9 cellular contexts compared by ENCODE assay signal in the genomic region with DNA sequence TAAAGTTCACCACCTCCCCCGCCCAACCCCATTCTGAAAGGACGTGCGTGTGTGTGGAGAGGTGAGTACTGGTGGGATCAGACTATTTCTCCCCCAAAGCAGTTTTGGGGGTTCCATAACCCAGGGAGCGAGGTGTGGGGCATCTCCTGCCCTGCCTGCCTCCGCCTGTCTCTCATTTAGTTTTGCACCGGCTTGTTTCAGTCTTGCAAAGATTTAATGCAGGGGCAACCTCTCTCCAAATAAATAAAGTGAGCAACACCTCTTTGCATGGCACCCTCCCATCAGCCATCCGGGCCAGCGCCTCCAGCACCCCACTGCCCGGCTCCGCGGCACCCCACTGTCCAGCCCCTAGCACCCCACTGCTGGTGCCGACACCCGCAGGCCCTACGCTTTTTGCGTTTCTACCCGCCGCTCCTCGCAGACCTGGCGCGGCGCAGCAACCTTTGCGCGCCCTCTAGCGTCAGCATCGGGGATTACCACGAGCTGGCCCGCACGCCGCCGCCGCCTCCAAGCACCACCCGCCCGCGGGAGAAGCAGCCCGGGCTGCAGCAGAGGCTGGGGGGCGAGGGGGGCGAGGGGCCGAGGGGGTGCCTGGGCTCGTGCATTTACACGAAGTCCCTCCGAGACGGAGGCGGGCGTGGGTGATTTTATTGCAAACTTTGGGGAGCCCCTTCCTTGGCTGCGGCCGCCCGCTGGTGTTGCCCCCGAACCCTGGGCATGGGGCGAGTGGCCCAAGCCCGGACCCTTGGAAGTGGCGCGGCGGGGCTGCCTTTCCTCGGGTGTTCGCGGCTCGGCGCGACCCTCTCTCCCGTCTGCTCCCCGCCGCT. TPM values are rescaled to one million over a fixed set of nuclear protein-coding genes. Genes with fewer than 3 reads are reported as not detected.
DNase-seq lines count a peak whose midpoint lies in the region; ATAC-seq, FAIRE-seq and TF ChIP-seq lines count a peak whose summit lies in the region.
"Had no signal": no experiment of that assay in that cellular context is flagged by ENCODE, and none has a peak within 500 bp of the region (broad histone marks: within the 10 kb centered on the region; RNA-seq: fewer than 3 reads in every experiment).

No MANE protein-coding gene starts in this region.

- CTCF ChIA-PET in HepG2 (lab: Yijun Ruan, JAX; ENCODE audit: low intra/inter-chr PET ratio, low total read pairs): interaction anchor here (0.9 to 2.7 kb wide), 2 partner anchors 112 to 157 kb away, joined by 3 to 15 read pairs; no protein-coding TSS in a partner anchor

- no peaks in the 10 kb centered on the region for H4K20me1 ChIP-seq in DOHH2 (ENCODE audit: control insufficient read depth, insufficient read depth, low read depth, low read length)
- H4K20me1 ChIP-seq in GM23248 (ENCODE audit: insufficient read depth): no peaks in the 10 kb centered on the region
- no peaks in the 10 kb centered on the region for H4K20me1 ChIP-seq in HepG2 (ENCODE audit: insufficient read depth, low read length)

- FAIRE-seq in HepG2 (lab: Jason Lieb, UNC): no peak
- FAIRE-seq: islet of Langerhans had no signal

- H3K9me3 ChIP-seq in DOHH2 (ENCODE audit: control insufficient read depth, insufficient read depth, low read length): no peaks in the 10 kb centered on the region
- no peaks in the 10 kb centered on the region for H3K9me3 ChIP-seq in GM23248 (ENCODE audit: low read depth)
- no peaks in the 10 kb centered on the region for H3K9me3 ChIP-seq in colonic mucosa
- no peaks in the 10 kb centered on the region for H3K9me3 ChIP-seq in HepG2 (ENCODE audit: low read length)

- no peaks in the 10 kb centered on the region for H3F3A ChIP-seq in DOHH2 (ENCODE audit: control insufficient read depth, insufficient read depth)
- no peaks in the 10 kb centered on the region for H3F3A ChIP-seq in GM23248 (ENCODE audit: insufficient read depth)

- in situ Hi-C loops in GM23248 (cut with MboI): loop anchor here (10.0 kb wide), 1 partner anchor 157 kb away; no protein-coding TSS in a partner anchor
- in situ Hi-C loops in HepG2 (cut with HindIII; ENCODE audit: extremely low pct_ligation_motif_present, low pct_unique_long_range_greater_than_20kb): loop anchor here (5.0 kb wide), 1 partner anchor 159 kb away; no protein-coding TSS in a partner anchor

- 3 to 4% methylated on average over 44 to 57 of the region's 62 CpGs for WGBS in GM23248 (ENCODE audit: low coverage in 1 of 2, low lambda C conversion rate in 2 of 2, missing lambda C conversion rate in 2 of 2), 2 experiments
- WGBS in HepG2 (ENCODE audit: low lambda C conversion rate): 6% methylated on average over 26 of the region's 62 CpGs

- H3K36me3 ChIP-seq in DOHH2 (ENCODE audit: control insufficient read depth, low read length) (no peaks in the 10 kb centered on the region), GM23248 (ENCODE audit: low read depth) (no peaks in the 10 kb centered on the region), colonic mucosa (no peaks in the 10 kb centered on the region), HepG2 (replicated peaks in 1 of 2; ENCODE audit: control insufficient read depth in 1 of 2, insufficient read depth in 2 of 2, low read length in 2 of 2) (no peaks in the 10 kb centered on the region)

- peak; percentile 68 for DNase-seq in GM23248
- peak; percentile 53 for DNase-seq in NCI-H1092 treated with DMSO at 0.1 percent for 48 hours (lab: John Stamatoyannopoulos, UW)
- peak; percentile 84 for DNase-seq in activated CD4-positive, alpha-beta T cell treated with anti-CD3 and anti-CD28 coated beads for 48 hours
- DNase-seq in colonic mucosa: peak; percentile 41
- no peak for DNase-seq in HepG2 (ENCODE audit: low spot score)
- DNase-seq in stimulated activated CD4-positive, alpha-beta T cell treated with anti-CD3 and anti-CD28 coated beads, Interleukin-4, amount 100 ng/mL, for 24 hours: peak; percentile 74

- H3K27ac ChIP-seq in DOHH2 (ENCODE audit: low read depth, low read length) (no peak overlapping the region), GM23248 (no peak overlapping the region), colonic mucosa (no peak overlapping the region), HepG2 (ENCODE audit: extremely low read length, insufficient read depth, low read length) (no peak overlapping the region)

- H3K4me2 ChIP-seq in DOHH2 (ENCODE audit: low read length) (peak overlapping the region; percentile 52), GM23248 (ENCODE audit: unreplicated experiment) (peak overlapping the region; percentile 89), HepG2 (ENCODE audit: low read depth, low read length) (peak overlapping the region; percentile 83)

- POLR2A ChIA-PET in HepG2 (lab: Yijun Ruan, JAX): no interaction called here

- intact Hi-C loops in colonic mucosa (cut with DNase I) (loop anchor here (5.0 kb wide), 1 partner anchor 174 kb away; no protein-coding TSS in a partner anchor), HepG2 (cut with micrococcal nuclease; ENCODE audit: unreplicated experiment) (loop anchor here (1.0 to 5.0 kb wide), 3 partner anchors 106 to 174 kb away; no protein-coding TSS in a partner anchor)

- TF ChIP-seq EP300 in HepG2 (IDR thresholded peaks at IDR 0.05; ENCODE audit: low read depth in 2 of 2, low read length in 2 of 2): no peak
- no peak for TF ChIP-seq EP300 in HepG2 (CRISPR knock-in tag; IDR thresholded peaks at IDR 0.05; ENCODE audit: borderline replicate concordance)

- H3K79me2 ChIP-seq in DOHH2 (ENCODE audit: control insufficient read depth, low read length) (no peaks in the 10 kb centered on the region), GM23248 (ENCODE audit: insufficient read depth) (no peaks in the 10 kb centered on the region), HepG2 (ENCODE audit: insufficient read depth, low read length) (no peaks in the 10 kb centered on the region)

- H3K27me3 ChIP-seq in DOHH2 (ENCODE audit: control insufficient read depth, low read length) (peaks cover 57% of the 10 kb centered on the region), GM23248 (replicated peaks; ENCODE audit: insufficient read depth) (peaks cover 53% of the 10 kb centered on the region), colonic mucosa (peaks cover 29% of the 10 kb centered on the region), HepG2 (ENCODE audit: control insufficient read depth in 1 of 2, insufficient read depth in 2 of 2, low read length in 2 of 2) (peaks cover 2 to 85% of the 10 kb centered on the region in 2 experiments)

- no TSS peak for BruUV-seq in HepG2 (replicated peaks; lab: Mats Ljungman, UMichigan)

- peak overlapping the region; percentile 22; the same call in 1 of the 2 replicates for H3K4me3 ChIP-seq in DOHH2 (ENCODE audit: low read length)
- H3K4me3 ChIP-seq in GM23248: peak overlapping the region; percentile 75
- H3K4me3 ChIP-seq in colonic mucosa: no peak overlapping the region
- peak overlapping the region; percentile 43 to 62 (median 56); a peak in 5 of 6 replicates for H3K4me3 ChIP-seq in HepG2 (replicated peaks in 1 of 3; ENCODE audit: insufficient read depth in 1 of 3, low read depth in 2 of 3, low read length in 3 of 3)

- TF ChIP-seq CTCF in DOHH2 (IDR thresholded peaks at IDR 0.05; ENCODE audit: low read depth, low read length, poor library complexity, severe bottlenecking) (peak; percentile 84), colonic mucosa (IDR thresholded peaks at IDR 0.05) (peak; percentile 89), HepG2 (CRISPR knock-in tag; IDR thresholded peaks at IDR 0.05) (peak; percentile 95)

- H2AFZ ChIP-seq in GM23248 (peak overlapping the region; percentile 78), HepG2 (ENCODE audit: low read length) (no peak overlapping the region)

- ATAC-seq in HepG2 (peak; percentile 85), GM21447 (IDR thresholded peaks at IDR 0.05; ENCODE audit: unreplicated experiment) (no peak)

- no peak for TF ChIP-seq POLR2A in HepG2 (IDR thresholded peaks at IDR 0.05; ENCODE audit: insufficient read depth in 1 of 2, low read depth in 2 of 2, low read length in 2 of 2)

- H3K4me1 ChIP-seq in DOHH2 (ENCODE audit: control insufficient read depth, low read length) (peaks cover 5% of the 10 kb centered on the region; the same call in 1 of the 2 replicates), GM23248 (ENCODE audit: insufficient read depth) (no peaks in the 10 kb centered on the region), colonic mucosa (no peaks in the 10 kb centered on the region), HepG2 (ENCODE audit: insufficient read depth, low read length) (peaks cover 5% of the 10 kb centered on the region; the same call in 1 of the 2 replicates)

- H3K9me2 ChIP-seq in DOHH2 (replicated peaks; ENCODE audit: control insufficient read depth, low read length) (no peaks in the 10 kb centered on the region), GM23248 (ENCODE audit: insufficient read depth) (no peaks in the 10 kb centered on the region)

- H3K9ac ChIP-seq in GM23248: no peak overlapping the region; the same call in 1 of the 2 replicates
- no peak overlapping the region for H3K9ac ChIP-seq in colonic mucosa (ENCODE audit: low read depth in 2 of 2, low read length in 2 of 2)
- no peak overlapping the region for H3K9ac ChIP-seq in HepG2 (ENCODE audit: insufficient read depth, low read depth, low read length)

- peak; percentile 86 for TF ChIP-seq RAD21 in HepG2 (CRISPR knock-in tag; IDR thresholded peaks at IDR 0.05)

RNA-seq across cellular contexts. Expression of gene VRK1, which starts 55.8 kb away (rescaled TPM):
- total RNA-seq in GM23248 (2014; rRNA removed; shearing (Covaris generic)): 12.9 and 17.3 TPM in 2 replicates
- polyA plus RNA-seq in GM23248 (2016; fragmentation: Nextera tagmentation; extraction: Ambion mirVana) (18.0 and 19.1 TPM in 2 replicates), HepG2 (2011; rRNA removed) (3.3 and 7.9 TPM in 2 replicates)
- total RNA-seq in colonic mucosa (10 to 100 TPM; 13.0 to 35.9 TPM), HepG2 (2016; rRNA removed; fragmentation: Illumina TruSeq; extraction: Trizol) (51.3 and 60.9 TPM in 2 replicates)
- 159 and 190 TPM in 2 replicates for total RNA-seq in HepG2 (2016; cell fraction: cytosol; rRNA removed; fragmentation: Illumina TruSeq; extraction: Trizol; ENCODE audit: low read depth)
- total RNA-seq in HepG2 (2016; cell fraction: insoluble cytoplasmic fraction; rRNA removed; fragmentation: Illumina TruSeq; extraction: Trizol): 58.7 and 61.0 TPM in 2 replicates
- total RNA-seq in HepG2 (2016; cell fraction: membrane; rRNA removed; fragmentation: Illumina TruSeq; extraction: Trizol): 78.3 and 96.8 TPM in 2 replicates
- total RNA-seq in HepG2 (2016; cell fraction: nucleus; rRNA removed; fragmentation: Illumina TruSeq; extraction: Trizol): 51.3 and 54.6 TPM in 2 replicates
- 3.5 and 3.7 TPM in 2 replicates for polyA plus RNA-seq in HepG2 (2011; cell fraction: cytosol; rRNA removed)
- 2.5 and 4.9 TPM in 2 replicates for polyA plus RNA-seq in HepG2 (2011; cell fraction: nucleus; rRNA removed)
- polyA plus RNA-seq in HepG2 (2012): 6.0 and 14.0 TPM in 2 replicates
- polyA plus RNA-seq in HepG2 (2016; cell fraction: cytosol; fragmentation: Illumina TruSeq; extraction: Trizol; ENCODE audit: low read depth): 3.9 and 4.2 TPM in 2 replicates
- polyA plus RNA-seq in HepG2 (2016; cell fraction: insoluble cytoplasmic fraction; fragmentation: Illumina TruSeq; extraction: Trizol; ENCODE audit: low read depth): 50.3 and 57.0 TPM in 2 replicates
- polyA plus RNA-seq in HepG2 (2016; cell fraction: membrane; fragmentation: Illumina TruSeq; extraction: Trizol; ENCODE audit: low read depth): 4.0 and 6.2 TPM in 2 replicates
- polyA plus RNA-seq in HepG2 (2016; cell fraction: nucleus; fragmentation: Illumina TruSeq; extraction: Trizol; ENCODE audit: insufficient read depth, low read depth): 26.4 and 41.3 TPM in 2 replicates
- 4.6 and 22.0 TPM in 2 replicates for polyA minus RNA-seq in HepG2 (2011; rRNA and poly(A)+ RNA removed; ENCODE audit: low replicate concordance)
- polyA minus RNA-seq in HepG2 (2011; cell fraction: cytosol; rRNA and poly(A)+ RNA removed): 11.9 and 12.9 TPM in 2 replicates
- 30.6 TPM in 2 replicates for polyA minus RNA-seq in HepG2 (2011; cell fraction: nucleus; rRNA and poly(A)+ RNA removed)
